23 cellular contexts compared by ENCODE assay signal in genomic region chr2:15757820-15758586, GRCh38.
DNase-seq lines count a peak whose midpoint lies in the region; ATAC-seq and TF ChIP-seq lines count a peak whose summit lies in the region.
"Had no signal": no experiment of that assay in that cellular context is flagged by ENCODE, and none has a peak within 500 bp of the region (broad histone marks: within the 10 kb centered on the region; RNA-seq: fewer than 3 reads in every experiment).

No MANE protein-coding gene starts in this region.

- no peak overlapping the region for H2AFZ ChIP-seq in H9 (ENCODE audit: low read length)

- H3K79me1 ChIP-seq in H9 (ENCODE audit: insufficient read depth, low read depth, low read length, poor library complexity, severe bottlenecking): no peaks in the 10 kb centered on the region

- H3T11ph ChIP-seq in H9 (ENCODE audit: low read length): no peak overlapping the region

- no peak overlapping the region for H2BK12ac ChIP-seq in H9 (ENCODE audit: insufficient read length, low read depth, low read length)

- H2BK15ac ChIP-seq in H9 (ENCODE audit: low read depth, low read length): no peak overlapping the region

- H3K56ac ChIP-seq in H9 (ENCODE audit: insufficient read length, low read depth, low read length): no peak overlapping the region

- H3K4me3 Mint-ChIP-seq in H9: no peak overlapping the region
- H3K4me3 Mint-ChIP-seq: B cell; CD4-positive, alpha-beta T cell; CD8-positive, alpha-beta T cell had no signal

- no peak overlapping the region for H4K5ac ChIP-seq in H9 (ENCODE audit: insufficient read length, low read depth, low read length)

- H3K9me3 Mint-ChIP-seq in H9: peaks cover 0 to 7% of the 10 kb centered on the region in 2 experiments; a peak in 4 of 5 replicates
- H3K9me3 Mint-ChIP-seq: CD4-positive, alpha-beta T cell had no signal

- H3K9me3 ChIP-seq in H9 (ENCODE audit: control insufficient read depth, low read depth, low read length): no peaks in the 10 kb centered on the region
- H3K9me3 ChIP-seq: Caco-2 had no signal

- H3K23ac ChIP-seq in H9 (ENCODE audit: insufficient read length, low read depth, low read length): no peak overlapping the region

- no peak overlapping the region for H3K14ac ChIP-seq in H9 (ENCODE audit: insufficient read depth, low read length)

- no peaks in the 10 kb centered on the region for H3K23me2 ChIP-seq in H9 (ENCODE audit: insufficient read length, low read depth, low read length, poor library complexity, severe bottlenecking)

- no peaks in the 10 kb centered on the region for H3K4me1 ChIP-seq in H9 (ENCODE audit: insufficient read depth, low read length)
- H3K4me1 ChIP-seq: A549; BLaER1 treated with 17β-estradiol and CSF1 and Interleukin-3, amounts not matched to agents 10 nM and 100 nM had no signal

- no peak overlapping the region for H3K4me3 ChIP-seq in coronary artery
- H3K4me3 ChIP-seq: A549; BLaER1 treated with 17β-estradiol and CSF1 and Interleukin-3, amounts not matched to agents 10 nM and 100 nM; GM12878 had no signal

- no peaks in the 10 kb centered on the region for H3K79me2 ChIP-seq in H9 (ENCODE audit: insufficient read depth, low read length)

- H2BK120ac ChIP-seq in H9 (ENCODE audit: low read depth, low read length, poor library complexity, severe bottlenecking): no peak overlapping the region

- no peaks in the 10 kb centered on the region; the same call in none of the 2 replicates for H3K27me3 Mint-ChIP-seq in H9 (ENCODE audit: low read depth)
- H3K27me3 Mint-ChIP-seq: CD4-positive, alpha-beta T cell had no signal

- no peaks in the 10 kb centered on the region for H3K27me3 ChIP-seq in H9 (ENCODE audit: insufficient read depth, low read length)
- H3K27me3 ChIP-seq: BLaER1 treated with 17β-estradiol and CSF1 and Interleukin-3, amounts not matched to agents 10 nM and 100 nM had no signal

- H3K27ac ChIP-seq in H9 (ENCODE audit: insufficient read length, low read depth, low read length) (no peak overlapping the region), coronary artery (no peak overlapping the region)
- H3K27ac ChIP-seq: 22Rv1; A549; BLaER1 treated with 17β-estradiol and CSF1 and Interleukin-3, amounts not matched to agents 10 nM and 100 nM; C4-2B had no signal

- H3K4ac ChIP-seq in H9 (ENCODE audit: low read depth, low read length): no peak overlapping the region

- H3K36me3 Mint-ChIP-seq in H9 (ENCODE audit: insufficient read depth in 1 of 3, low read depth in 3 of 3): peaks cover 0 to 5% (median 0%) of the 10 kb centered on the region in 3 experiments; a peak in 2 of 7 replicates
- H3K36me3 Mint-ChIP-seq: CD8-positive, alpha-beta T cell had no signal

- H2AK5ac ChIP-seq in H9 (ENCODE audit: insufficient read length, low read length): no peak overlapping the region

- no peaks in the 10 kb centered on the region for H4K20me1 ChIP-seq in H9 (ENCODE audit: control insufficient read depth, insufficient read depth, insufficient read length)
- H4K20me1 ChIP-seq: BLaER1 treated with 17β-estradiol and CSF1 and Interleukin-3, amounts not matched to agents 10 nM and 100 nM had no signal

- no peak overlapping the region for H4K91ac ChIP-seq in H9 (ENCODE audit: insufficient read length, low read depth, low read length)

- TF ChIP-seq CTCF in H9 (conservative IDR thresholded peaks at IDR 0.05) (no peak), coronary artery (IDR thresholded peaks at IDR 0.05) (no peak)

- H2BK20ac ChIP-seq in H9 (ENCODE audit: low read depth, low read length, poor library complexity, severe bottlenecking): no peak overlapping the region

- no CpG with 5 or more reads among the region's 8 CpGs for WGBS in H9 (ENCODE audit: extremely low coverage, insufficient read length, low lambda C conversion rate)

- no peak overlapping the region for H4K8ac ChIP-seq in H9 (replicated peaks; ENCODE audit: insufficient read length, low read depth, low read length)

- DNase-seq in H9 (peak; percentile 3), coronary artery (ENCODE audit: low spot score) (peak; percentile 7), left lobe of liver (ENCODE audit: low spot score) (peak; percentile 7), NCI-H1436 (lab: John Stamatoyannopoulos, UW) (no peak), DMS114 treated with DMSO at 0.1 percent for 48 hours (lab: John Stamatoyannopoulos, UW; ENCODE audit: unreplicated experiment) (no peak)
- DNase-seq in central memory CD4-positive, alpha-beta T cell: no peak
- DNase-seq: AML-193; Caco-2; Calu3; CD4-positive, alpha-beta T cell; CD8-positive, alpha-beta T cell; DMS153; DMS53; DMS79; DND-41; EL; GDM1 had no signal

- H3K9ac ChIP-seq in H9 (ENCODE audit: extremely low read depth, insufficient read length, low read length): no peak overlapping the region
- H3K9ac ChIP-seq: BLaER1 treated with 17β-estradiol and CSF1 and Interleukin-3, amounts not matched to agents 10 nM and 100 nM had no signal

- H2BK5ac ChIP-seq in H9 (ENCODE audit: insufficient read length, low read length): no peak overlapping the region

- H3K18ac ChIP-seq in H9 (ENCODE audit: insufficient read length, low read depth, low read length): no peak overlapping the region

- no peak for ATAC-seq in left lobe of liver
- ATAC-seq: A549; CD8-positive, alpha-beta T cell; GM12878 had no signal

- H3K27ac Mint-ChIP-seq in H9: no peak overlapping the region; a peak in 2 of 7 replicates
- H3K27ac Mint-ChIP-seq: B cell; CD4-positive, alpha-beta T cell; CD8-positive, alpha-beta T cell had no signal

- H3K4me2 ChIP-seq in H9 (ENCODE audit: insufficient read depth, insufficient read length, low read length): no peak overlapping the region
- H3K4me2 ChIP-seq: A549; BLaER1 treated with 17β-estradiol and CSF1 and Interleukin-3, amounts not matched to agents 10 nM and 100 nM had no signal

- peaks cover 7 to 10% of the 10 kb centered on the region in 2 experiments; a peak in 3 of 4 replicates for H3K4me1 Mint-ChIP-seq in H9
- H3K4me1 Mint-ChIP-seq: B cell had no signal

Comparison
In these comparisons a context has a peak if more than half of its experiments do, and no peak if none do; other contexts are left out.
1. DNase-seq: peak in H9 (single experiment), coronary artery (single experiment) and left lobe of liver (single experiment); none in NCI-H1436 (single experiment), central memory CD4-positive, alpha-beta T cell (single experiment) and DMS114 treated with DMSO at 0.1 percent for 48 hours (single experiment).